ENCODE assay signal across 8 cellular contexts in genomic region chr18:63321291-63321690, GRCh38. TPM values are rescaled to one million over a fixed set of nuclear protein-coding genes. Genes with fewer than 3 reads are reported as not detected.
DNase-seq lines count a peak whose midpoint lies in the region; ATAC-seq and TF ChIP-seq lines count a peak whose summit lies in the region.
"Had no signal": no experiment of that assay in that cellular context is flagged by ENCODE, and none has a peak within 500 bp of the region (broad histone marks: within the 10 kb centered on the region; RNA-seq: fewer than 3 reads in every experiment).

No MANE protein-coding gene starts in this region.

- no peaks in the 10 kb centered on the region for H3K9me2 ChIP-seq in MM.1S (replicated peaks; ENCODE audit: insufficient read depth, low read length)

- H3K4me3 ChIP-seq in GM08714 (ENCODE audit: low read length) (peak overlapping the region; percentile 64; the same call in 1 of the 2 replicates), MM.1S (ENCODE audit: low read length) (peak overlapping the region; percentile 58), duodenal mucosa (ENCODE audit: low read depth in 1 of 2, low read length in 2 of 2) (peak overlapping the region; percentile 77 to 79), sigmoid colon (no peak overlapping the region)

- H3K9ac ChIP-seq in MM.1S (ENCODE audit: low read length) (no peak overlapping the region; the same call in 1 of the 2 replicates), duodenal mucosa (ENCODE audit: low read depth in 1 of 2, low read length in 2 of 2) (peak overlapping the region; percentile 76 to 79)

- peak overlapping the region; percentile 64 for H3K4me2 ChIP-seq in MM.1S (ENCODE audit: low read depth, low read length)

- no peaks in the 10 kb centered on the region for H3K27me3 ChIP-seq in MM.1S (replicated peaks; ENCODE audit: insufficient read depth, low read length)
- H3K27me3 ChIP-seq in duodenal mucosa (ENCODE audit: control insufficient read depth in 1 of 2, insufficient read depth in 2 of 2, low read length in 2 of 2) = no peaks in the 10 kb centered on the region
- H3K27me3 ChIP-seq in sigmoid colon = no peaks in the 10 kb centered on the region

- DNase-seq in MM.1S = no peak
- no peak for DNase-seq in sigmoid colon
- no peak for DNase-seq in NCI-H1417 (lab: John Stamatoyannopoulos, UW)
- no peak for DNase-seq in effector CD4-positive, alpha-beta T cell
- DNase-seq: NCI-H2171 had no signal

- H2AFZ ChIP-seq in MM.1S (ENCODE audit: low read length) = peak overlapping the region; percentile 44

- peaks cover 22% of the 10 kb centered on the region for H3F3A ChIP-seq in MM.1S (ENCODE audit: insufficient read depth, low read length)

- H3K27ac ChIP-seq in MM.1S (ENCODE audit: low read length) (peak overlapping the region; percentile 75; the same call in 1 of the 2 replicates), duodenal mucosa (ENCODE audit: low read depth, low read length) (no peak overlapping the region), sigmoid colon (peak overlapping the region in 3 of 4 donors; percentile 86 to 90 (median 89))

- no peak for TF ChIP-seq CTCF in MM.1S (IDR thresholded peaks at IDR 0.05; ENCODE audit: low read length)
- no peak for TF ChIP-seq CTCF in sigmoid colon (IDR thresholded peaks at IDR 0.05)

- no peaks in the 10 kb centered on the region for H3K36me3 ChIP-seq in MM.1S (replicated peaks; ENCODE audit: insufficient read depth, low read length)
- no peaks in the 10 kb centered on the region for H3K36me3 ChIP-seq in duodenal mucosa (ENCODE audit: control insufficient read depth in 1 of 2, insufficient read depth in 2 of 2, low read length in 2 of 2)
- H3K36me3 ChIP-seq in sigmoid colon = no peaks in the 10 kb centered on the region

- no peaks in the 10 kb centered on the region for H4K20me1 ChIP-seq in MM.1S (ENCODE audit: insufficient read depth, low read length)

- TF ChIP-seq POLR2A in sigmoid colon (IDR thresholded peaks at IDR 0.05) = no peak

- no peak for ATAC-seq in GM21619 (IDR thresholded peaks at IDR 0.05; ENCODE audit: unreplicated experiment)

- H3K9me3 ChIP-seq in MM.1S (replicated peaks; ENCODE audit: insufficient read depth, low read length) (no peaks in the 10 kb centered on the region), duodenal mucosa (ENCODE audit: control insufficient read depth in 1 of 2, low read length in 2 of 2) (no peaks in the 10 kb centered on the region), sigmoid colon (no peaks in the 10 kb centered on the region)

- H3K79me2 ChIP-seq in MM.1S (ENCODE audit: low read length) = peaks cover 34% of the 10 kb centered on the region

- WGBS in sigmoid colon, 2 donors = 73 to 78% methylated on average over 9 of the region's 9 CpGs

- H3K4me1 ChIP-seq in MM.1S (ENCODE audit: low read length) (peaks cover 5% of the 10 kb centered on the region; the same call in 1 of the 2 replicates), duodenal mucosa (ENCODE audit: control insufficient read depth in 1 of 2, insufficient read depth in 2 of 2, low read length in 2 of 2) (peaks cover 22 to 23% of the 10 kb centered on the region in 2 donors), sigmoid colon (peaks cover 0 to 39% (median 25%) of the 10 kb centered on the region in 4 donors)

- intact Hi-C loops in sigmoid colon (cut with DNase I) = loop anchor here (5.0 kb wide), 1 partner anchor 101 kb away; the partner anchor contains the start of gene VPS4B

- no peak for TF ChIP-seq EP300 in sigmoid colon (IDR thresholded peaks at IDR 0.05)

RNA-seq across cellular contexts. Expression of gene BCL2, which starts 1.7 kb away (rescaled TPM):
- total RNA-seq in sigmoid colon = 10 to 100 TPM; 11.3 to 25.7 (median 18.1) TPM
- polyA plus RNA-seq in sigmoid colon = 1 to 10 TPM; 2.8 to 9.7 (median 3.6) TPM

RNA-seq across cellular contexts. Expression of gene KDSR, which starts 45.7 kb away (rescaled TPM):
- total RNA-seq in sigmoid colon = 10 to 100 TPM; 33.2 to 50.5 (median 42.7) TPM
- 10 to 100 TPM in 2 of 3 donors, 1 to 10 TPM in 1; 7.6 to 19.3 (median 10.8) TPM for polyA plus RNA-seq in sigmoid colon

Comparison
In these comparisons a context has a peak if more than half of its experiments do, and no peak if none do; other contexts are left out.
1. H3K4me3 ChIP-seq: peak in GM08714 (single experiment), MM.1S (single experiment) and duodenal mucosa (2 of 2); none in sigmoid colon (0 of 4).